In the genomic region with DNA sequence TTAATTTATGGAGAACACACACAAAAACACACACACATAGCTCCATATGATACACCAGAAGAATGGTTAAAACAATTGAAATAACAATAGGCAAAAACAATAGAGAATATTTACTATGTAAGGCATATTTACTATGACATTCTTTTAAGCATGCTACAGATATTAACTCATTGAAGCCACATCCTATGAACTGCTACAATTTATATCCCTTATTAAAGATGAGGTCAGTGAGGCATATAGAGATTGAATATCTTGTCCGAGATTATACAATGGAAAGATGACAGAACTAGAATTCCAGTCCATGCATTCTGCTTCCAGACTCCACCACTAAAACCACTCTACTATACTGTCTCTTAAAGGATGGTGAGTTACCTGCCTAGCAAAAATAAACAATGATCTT, we compare ENCODE assay signal across 31 cellular contexts.
"Had no signal": no experiment of that assay in that cellular context is flagged by ENCODE, and none has a peak within 500 bp of the region (broad histone marks: within the 10 kb centered on the region; RNA-seq: fewer than 3 reads in every experiment).

No MANE protein-coding gene starts in this region.

- H3K4me3 ChIP-seq: adrenal gland, ascending aorta, body of pancreas, breast epithelium, cardiac muscle cell had no signal

- ATAC-seq: activated naive CD4-positive, alpha-beta T cell treated with anti-CD3 and anti-CD28 coated beads, Interleukin-2, amount 50 U/mL, for 72 hours; activated naive CD8-positive, alpha-beta T cell treated with anti-CD3 and anti-CD28 coated beads, Interleukin-2, amount 50 U/mL, for 24 hours; activated T-cell treated with anti-CD3 and anti-CD28 coated beads, Interleukin-2, amount 50 U/mL, for 4 hours; activated T-cell treated with anti-CD3 and anti-CD28 coated beads, Interleukin-2, amount 50 U/mL, for 72 hours; activated T-helper 17 cell treated with anti-CD3 and anti-CD28 coated beads, Interleukin-2, amount 50 U/mL, for 72 hours; body of pancreas had no signal

- H3K27ac ChIP-seq: adrenal gland, ascending aorta, body of pancreas, brain microvascular endothelial cell, breast epithelium, cardiac muscle cell had no signal

- H3K9me3 ChIP-seq: adrenal gland, ascending aorta, body of pancreas, breast epithelium had no signal

- H3K4me1 ChIP-seq: ascending aorta, body of pancreas, breast epithelium had no signal

- H3K36me3 ChIP-seq: adrenal gland, ascending aorta, brain microvascular endothelial cell, breast epithelium, cardiac muscle cell had no signal

- DNase-seq: activated effector memory CD4-positive, alpha-beta T cell treated with anti-CD3 and anti-CD28 coated beads, Interleukin-2, amount 50 U/mL, for 16 hours; activated effector memory CD4-positive, alpha-beta T cell treated with Interleukin-2 at 50 U/mL for 16 hours; activated gamma-delta T cell; activated gamma-delta T cell treated with Interleukin-2 at 50 U/mL for 16 hours; activated naive CD4-positive, alpha-beta T cell; activated naive CD4-positive, alpha-beta T cell treated with anti-CD3 and anti-CD28 coated beads for 36 hours; activated naive CD4-positive, alpha-beta T cell treated with anti-CD3 and anti-CD28 coated beads, Interleukin-2, amount 10 ng/mL, durations not matched to agents 7 days and 5 days; activated naive CD4-positive, alpha-beta T cell treated with anti-CD3 and anti-CD28 coated beads, Interleukin-2, amount 50 U/mL, for 16 hours; activated naive CD4-positive, alpha-beta T cell treated with Interleukin-2 at 50 U/mL for 16 hours; activated naive CD8-positive, alpha-beta T cell treated with anti-CD3 and anti-CD28 coated beads for 36 hours; activated naive CD8-positive, alpha-beta T cell treated with anti-CD3 and anti-CD28 coated beads, Interleukin-2, amount 10 ng/mL, durations not matched to agents 7 days and 5 days; activated naive CD8-positive, alpha-beta T cell treated with anti-CD3 and anti-CD28 coated beads, Interleukin-2, amount 50 U/mL, for 24 hours; activated T-cell treated with anti-CD3 and anti-CD28 coated beads, Interleukin-2, amount 50 U/mL, for 24 hours; activated T-cell treated with anti-CD3 and anti-CD28 coated beads, Interleukin-2, amount 50 U/mL, for 4 hours; activated T-cell treated with anti-CD3 and anti-CD28 coated beads, Interleukin-2, amount 50 U/mL, for 48 hours; activated T-cell treated with anti-CD3 and anti-CD28 coated beads, Interleukin-2, amount 50 U/mL, for 72 hours; adrenal gland; amniotic stem cell; amygdala; anterior cingulate cortex; aorta; body of pancreas; brain microvascular endothelial cell; caudate nucleus; central memory CD4-positive, alpha-beta T cell; cerebellar nuclear complex had no signal

- H3K27me3 ChIP-seq: adrenal gland, ascending aorta, body of pancreas, brain microvascular endothelial cell, breast epithelium, cardiac muscle cell had no signal
